In the genomic region with DNA sequence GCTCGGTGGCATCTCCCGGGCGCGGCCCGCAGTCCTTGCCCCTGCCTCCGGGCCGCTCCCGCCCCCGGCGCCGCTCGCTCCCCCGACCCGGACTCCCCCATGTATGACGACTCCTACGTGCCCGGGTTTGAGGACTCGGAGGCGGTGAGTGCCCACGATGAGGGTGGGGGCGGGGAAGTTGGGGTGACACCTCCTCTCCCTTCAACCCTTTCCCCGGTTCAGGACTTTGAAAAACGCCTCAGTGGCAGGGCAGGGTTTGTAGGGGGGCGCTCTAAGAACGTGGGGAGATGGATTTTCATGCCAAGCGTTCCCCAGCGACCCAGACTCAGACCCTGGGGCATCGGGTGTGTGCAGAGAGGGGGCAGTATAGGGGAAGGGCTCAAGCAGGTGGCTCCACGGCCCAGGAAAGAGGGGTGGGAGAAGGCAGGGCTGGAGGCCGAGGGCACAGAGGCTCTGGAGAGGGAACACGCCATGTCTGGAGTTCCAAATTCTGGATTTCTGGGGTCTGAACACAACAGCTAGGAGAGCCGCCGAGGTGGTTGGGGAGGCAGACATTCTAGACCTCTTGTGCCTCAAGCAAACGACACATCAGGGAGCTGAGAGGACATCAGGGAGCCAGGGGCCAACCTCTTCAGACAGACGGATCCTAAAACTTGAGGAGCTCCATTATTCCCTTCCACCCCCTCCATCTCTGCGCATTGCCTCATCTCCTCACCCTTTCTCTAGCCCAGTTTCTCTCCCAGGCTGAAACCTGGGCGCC, we compare ENCODE assay signal across 2 cellular contexts.
TF ChIP-seq lines count a peak whose summit lies in the region.

No MANE protein-coding gene starts in this region.

TF ChIP-seq in HepG2, 621 proteins besides CTCF, POLR2A, EP300 and RAD21:
- TF ChIP-seq ZNF274 (CRISPR knock-in tag; IDR thresholded peaks at IDR 0.05), result no peak
- no peak for TF ChIP-seq ZNF563 (CRISPR knock-in tag; IDR thresholded peaks at IDR 0.05)
- no peak for TF ChIP-seq KDM5A (IDR thresholded peaks at IDR 0.05; ENCODE audit: borderline replicate concordance, low read length)
- no peak for TF ChIP-seq ISL2 (CRISPR knock-in tag; IDR thresholded peaks at IDR 0.05)
- TF ChIP-seq SOX13 (IDR thresholded peaks at IDR 0.05), result no peak
- TF ChIP-seq SOX13 (CRISPR knock-in tag; conservative IDR thresholded peaks at IDR 0.05 in 1 of 2, IDR thresholded peaks at IDR 0.05 in 1 of 2), result no peak
- TF ChIP-seq, protein P1, sequence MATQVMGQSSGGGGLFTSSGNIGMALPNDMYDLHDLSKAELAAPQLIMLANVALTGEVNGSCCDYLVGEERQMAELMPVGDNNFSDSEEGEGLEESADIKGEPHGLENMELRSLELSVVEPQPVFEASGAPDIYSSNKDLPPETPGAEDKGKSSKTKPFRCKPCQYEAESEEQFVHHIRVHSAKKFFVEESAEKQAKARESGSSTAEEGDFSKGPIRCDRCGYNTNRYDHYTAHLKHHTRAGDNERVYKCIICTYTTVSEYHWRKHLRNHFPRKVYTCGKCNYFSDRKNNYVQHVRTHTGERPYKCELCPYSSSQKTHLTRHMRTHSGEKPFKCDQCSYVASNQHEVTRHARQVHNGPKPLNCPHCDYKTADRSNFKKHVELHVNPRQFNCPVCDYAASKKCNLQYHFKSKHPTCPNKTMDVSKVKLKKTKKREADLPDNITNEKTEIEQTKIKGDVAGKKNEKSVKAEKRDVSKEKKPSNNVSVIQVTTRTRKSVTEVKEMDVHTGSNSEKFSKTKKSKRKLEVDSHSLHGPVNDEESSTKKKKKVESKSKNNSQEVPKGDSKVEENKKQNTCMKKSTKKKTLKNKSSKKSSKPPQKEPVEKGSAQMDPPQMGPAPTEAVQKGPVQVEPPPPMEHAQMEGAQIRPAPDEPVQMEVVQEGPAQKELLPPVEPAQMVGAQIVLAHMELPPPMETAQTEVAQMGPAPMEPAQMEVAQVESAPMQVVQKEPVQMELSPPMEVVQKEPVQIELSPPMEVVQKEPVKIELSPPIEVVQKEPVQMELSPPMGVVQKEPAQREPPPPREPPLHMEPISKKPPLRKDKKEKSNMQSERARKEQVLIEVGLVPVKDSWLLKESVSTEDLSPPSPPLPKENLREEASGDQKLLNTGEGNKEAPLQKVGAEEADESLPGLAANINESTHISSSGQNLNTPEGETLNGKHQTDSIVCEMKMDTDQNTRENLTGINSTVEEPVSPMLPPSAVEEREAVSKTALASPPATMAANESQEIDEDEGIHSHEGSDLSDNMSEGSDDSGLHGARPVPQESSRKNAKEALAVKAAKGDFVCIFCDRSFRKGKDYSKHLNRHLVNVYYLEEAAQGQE (IDR thresholded peaks at IDR 0.05; ENCODE audit: borderline replicate concordance in 1 of 2, low read depth in 1 of 2, low read length in 2 of 2), result no peak
- TF ChIP-seq, protein P2, sequence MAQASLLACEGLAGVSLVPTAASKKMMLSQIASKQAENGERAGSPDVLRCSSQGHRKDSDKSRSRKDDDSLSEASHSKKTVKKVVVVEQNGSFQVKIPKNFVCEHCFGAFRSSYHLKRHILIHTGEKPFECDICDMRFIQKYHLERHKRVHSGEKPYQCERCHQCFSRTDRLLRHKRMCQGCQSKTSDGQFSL (CRISPR knock-in tag; IDR thresholded peaks at IDR 0.05), result no peak
- TF ChIP-seq, protein P3, sequence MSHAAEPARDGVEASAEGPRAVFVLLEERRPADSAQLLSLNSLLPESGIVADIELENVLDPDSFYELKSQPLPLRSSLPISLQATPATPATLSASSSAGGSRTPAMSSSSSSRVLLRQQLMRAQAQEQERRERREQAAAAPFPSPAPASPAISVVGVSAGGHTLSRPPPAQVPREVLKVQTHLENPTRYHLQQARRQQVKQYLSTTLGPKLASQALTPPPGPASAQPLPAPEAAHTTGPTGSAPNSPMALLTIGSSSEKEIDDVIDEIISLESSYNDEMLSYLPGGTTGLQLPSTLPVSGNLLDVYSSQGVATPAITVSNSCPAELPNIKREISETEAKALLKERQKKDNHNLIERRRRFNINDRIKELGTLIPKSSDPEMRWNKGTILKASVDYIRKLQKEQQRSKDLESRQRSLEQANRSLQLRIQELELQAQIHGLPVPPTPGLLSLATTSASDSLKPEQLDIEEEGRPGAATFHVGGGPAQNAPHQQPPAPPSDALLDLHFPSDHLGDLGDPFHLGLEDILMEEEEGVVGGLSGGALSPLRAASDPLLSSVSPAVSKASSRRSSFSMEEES (CRISPR knock-in tag; IDR thresholded peaks at IDR 0.05), result no peak
- TF ChIP-seq FOXA3 (CRISPR knock-in tag; IDR thresholded peaks at IDR 0.05), result no peak
- no peak for TF ChIP-seq HES4 (CRISPR knock-in tag; IDR thresholded peaks at IDR 0.05; ENCODE audit: borderline replicate concordance)
- TF ChIP-seq, protein P4, sequence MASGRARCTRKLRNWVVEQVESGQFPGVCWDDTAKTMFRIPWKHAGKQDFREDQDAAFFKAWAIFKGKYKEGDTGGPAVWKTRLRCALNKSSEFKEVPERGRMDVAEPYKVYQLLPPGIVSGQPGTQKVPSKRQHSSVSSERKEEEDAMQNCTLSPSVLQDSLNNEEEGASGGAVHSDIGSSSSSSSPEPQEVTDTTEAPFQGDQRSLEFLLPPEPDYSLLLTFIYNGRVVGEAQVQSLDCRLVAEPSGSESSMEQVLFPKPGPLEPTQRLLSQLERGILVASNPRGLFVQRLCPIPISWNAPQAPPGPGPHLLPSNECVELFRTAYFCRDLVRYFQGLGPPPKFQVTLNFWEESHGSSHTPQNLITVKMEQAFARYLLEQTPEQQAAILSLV (CRISPR knock-in tag; IDR thresholded peaks at IDR 0.05; ENCODE audit: borderline replicate concordance), result no peak
- no peak for TF ChIP-seq CREM (IDR thresholded peaks at IDR 0.05)
- TF ChIP-seq CREM (CRISPR knock-in tag; IDR thresholded peaks at IDR 0.05), result no peak
- TF ChIP-seq NFE2 (CRISPR knock-in tag; IDR thresholded peaks at IDR 0.05), result no peak

TF ChIP-seq in HEK293T, 16 proteins besides CTCF, POLR2A, EP300 and RAD21:
- TF ChIP-seq HDGF (IDR thresholded peaks at IDR 0.05; ENCODE audit: borderline replicate concordance), result no peak
- no peak for TF ChIP-seq BHLHE40 (IDR thresholded peaks at IDR 0.05; ENCODE audit: borderline replicate concordance)
- TF ChIP-seq TARDBP (IDR thresholded peaks at IDR 0.05), result no peak
- no peak for TF ChIP-seq NFRKB (IDR thresholded peaks at IDR 0.05)
- no peak for TF ChIP-seq SUZ12 (IDR thresholded peaks at IDR 0.05)
- TF ChIP-seq FOXK2 (IDR thresholded peaks at IDR 0.05), result no peak
- no peak for TF ChIP-seq ARNT (IDR thresholded peaks at IDR 0.05)
- no peak for TF ChIP-seq L3MBTL2 (conservative IDR thresholded peaks at IDR 0.05)
- TF ChIP-seq ZNF384 (IDR thresholded peaks at IDR 0.05), result no peak
- TF ChIP-seq LEF1 (IDR thresholded peaks at IDR 0.05; ENCODE audit: borderline replicate concordance), result no peak
- TF ChIP-seq, protein P5, sequence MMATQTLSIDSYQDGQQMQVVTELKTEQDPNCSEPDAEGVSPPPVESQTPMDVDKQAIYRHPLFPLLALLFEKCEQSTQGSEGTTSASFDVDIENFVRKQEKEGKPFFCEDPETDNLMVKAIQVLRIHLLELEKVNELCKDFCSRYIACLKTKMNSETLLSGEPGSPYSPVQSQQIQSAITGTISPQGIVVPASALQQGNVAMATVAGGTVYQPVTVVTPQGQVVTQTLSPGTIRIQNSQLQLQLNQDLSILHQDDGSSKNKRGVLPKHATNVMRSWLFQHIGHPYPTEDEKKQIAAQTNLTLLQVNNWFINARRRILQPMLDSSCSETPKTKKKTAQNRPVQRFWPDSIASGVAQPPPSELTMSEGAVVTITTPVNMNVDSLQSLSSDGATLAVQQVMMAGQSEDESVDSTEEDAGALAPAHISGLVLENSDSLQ (IDR thresholded peaks at IDR 0.05), result no peak
- TF ChIP-seq CTBP1 (IDR thresholded peaks at IDR 0.05; ENCODE audit: borderline replicate concordance), result no peak
- TF ChIP-seq ELF4 (IDR thresholded peaks at IDR 0.05), result no peak
- no peak for TF ChIP-seq SP1 (IDR thresholded peaks at IDR 0.05)
- no peak for TF ChIP-seq FOXA1 (IDR thresholded peaks at IDR 0.05)
TF ChIP-seq in HEK293T: peak in this region for 0.
